Comparison of ENCODE assay signal across 8 cellular contexts in genomic region chr12:12704593-12705230, GRCh38. TPM values are rescaled to one million over a fixed set of nuclear protein-coding genes. Genes with fewer than 3 reads are reported as not detected.
DNase-seq lines count a peak whose midpoint lies in the region; ATAC-seq and TF ChIP-seq lines count a peak whose summit lies in the region.

No MANE protein-coding gene starts in this region.

- ATAC-seq in CD8-positive, alpha-beta T cell, result peak; percentile 75
- ATAC-seq in GM18867 (IDR thresholded peaks at IDR 0.05; ENCODE audit: unreplicated experiment), result peak; percentile 58
- ATAC-seq in HG03442 (IDR thresholded peaks at IDR 0.05; ENCODE audit: unreplicated experiment), result peak; percentile 53
- ATAC-seq in heart left ventricle, result peak; percentile 94 to 99 (median 99)
- peak; percentile 99 to 100 (median 100) for ATAC-seq in psoas muscle
- no peak for ATAC-seq in HG02973 (IDR thresholded peaks at IDR 0.05; ENCODE audit: unreplicated experiment)

- H3K36me3 ChIP-seq in CD8-positive, alpha-beta T cell (ENCODE audit: insufficient read depth, low read length), result no peaks in the 10 kb centered on the region
- no peaks in the 10 kb centered on the region for H3K36me3 ChIP-seq in adipocyte (ENCODE audit: control insufficient read depth, insufficient read depth, low read length, severe bottlenecking)
- H3K36me3 ChIP-seq in heart left ventricle, result no peaks in the 10 kb centered on the region
- H3K36me3 ChIP-seq in psoas muscle (ENCODE audit: insufficient read depth in 1 of 2, low read depth in 1 of 2), result no peaks in the 10 kb centered on the region

- no peaks in the 10 kb centered on the region for H3K36me3 Mint-ChIP-seq in CD8-positive, alpha-beta T cell

- CTCF ChIA-PET in CD8-positive, alpha-beta T cell (lab: Charles Lee), result interaction anchor here (0.6 to 1.6 kb wide), 15 partner anchors 7 to 621 kb away, joined by 3 to 8 read pairs (median 4); no protein-coding TSS in a partner anchor

- peaks cover 35% of the 10 kb centered on the region for H3K4me1 ChIP-seq in CD8-positive, alpha-beta T cell (ENCODE audit: insufficient read depth, low read length)
- H3K4me1 ChIP-seq in adipocyte (ENCODE audit: control insufficient read depth, insufficient read depth, low read length), result peaks cover 7% of the 10 kb centered on the region
- peaks cover 0 to 20% (median under 1%) of the 10 kb centered on the region in 12 donors for H3K4me1 ChIP-seq in heart left ventricle
- H3K4me1 ChIP-seq in psoas muscle, result no peaks in the 10 kb centered on the region

- peak overlapping the region; percentile 33 for H3K27ac Mint-ChIP-seq in CD8-positive, alpha-beta T cell

- peak in 3 of 7 experiments; percentile 24 to 35 (median 24) for DNase-seq in CD8-positive, alpha-beta T cell
- peak; percentile 82 to 92 for DNase-seq in NCI-H526 (lab: John Stamatoyannopoulos, UW)
- peak; percentile 95 for DNase-seq in adipocyte (ENCODE audit: low read depth)
- DNase-seq in heart left ventricle, result peak in 4 of 5 donors; percentile 37 to 63 (median 56)
- DNase-seq in psoas muscle, result peak in 1 of 2 donors; percentile 64

- no peak overlapping the region for H3K4me3 ChIP-seq in CD8-positive, alpha-beta T cell (ENCODE audit: low read depth, low read length)
- H3K4me3 ChIP-seq in adipocyte (ENCODE audit: low read length) (no peak overlapping the region), heart left ventricle (no peak overlapping the region), psoas muscle (no peak overlapping the region)

- no peaks in the 10 kb centered on the region for H3K27me3 ChIP-seq in CD8-positive, alpha-beta T cell (ENCODE audit: insufficient read depth, low read length)
- H3K27me3 ChIP-seq in adipocyte (replicated peaks; ENCODE audit: control insufficient read depth, insufficient read depth, low read length), result no peaks in the 10 kb centered on the region
- H3K27me3 ChIP-seq in heart left ventricle, result no peaks in the 10 kb centered on the region
- no peaks in the 10 kb centered on the region for H3K27me3 ChIP-seq in psoas muscle (ENCODE audit: insufficient read depth in 3 of 3, low read length in 2 of 3)

- no peak overlapping the region for H3K27ac ChIP-seq in CD8-positive, alpha-beta T cell (ENCODE audit: low read depth, low read length)
- H3K27ac ChIP-seq in heart left ventricle, result no peak overlapping the region
- no peak overlapping the region for H3K27ac ChIP-seq in psoas muscle

- no peaks in the 10 kb centered on the region for H3K9me3 ChIP-seq in CD8-positive, alpha-beta T cell (ENCODE audit: low read length)
- H3K9me3 ChIP-seq in adipocyte (ENCODE audit: control insufficient read depth, low read length) (no peaks in the 10 kb centered on the region), heart left ventricle (no peaks in the 10 kb centered on the region), psoas muscle (no peaks in the 10 kb centered on the region)

- POLR2A ChIA-PET in CD8-positive, alpha-beta T cell (lab: Charles Lee), result interaction anchor here (0.7 to 17.6 kb wide), 5 partner anchors 8 to 347 kb away, joined by 3 to 339 read pairs (median 4); partner anchors contain the start of gene CDKN1B

- H3K9me3 Mint-ChIP-seq in CD8-positive, alpha-beta T cell, result no peaks in the 10 kb centered on the region

- H3K27me3 Mint-ChIP-seq in CD8-positive, alpha-beta T cell (ENCODE audit: low read depth), result no peaks in the 10 kb centered on the region

- intact Hi-C loops in CD8-positive, alpha-beta T cell (cut with DNase I, micrococcal nuclease), result loop anchor here (1.0 to 2.0 kb wide), 4 partner anchors 7 to 328 kb away; no protein-coding TSS in a partner anchor
- intact Hi-C loops in heart left ventricle (cut with DNase I) (loop anchor here (1.0 to 10.0 kb wide), 7 partner anchors 47 to 620 kb away; partner anchors contain the start of gene DUSP16 (in 2 of the 10)), psoas muscle (cut with DNase I) (loop anchor here (5.0 to 10.0 kb wide), 3 partner anchors 57 to 620 kb away; no protein-coding TSS in a partner anchor)

- 48 to 57% (median 53%) methylated on average over 7 of the region's 7 CpGs for whole genome bisulfite sequencing in heart left ventricle, 4 donors
- 44 to 49% (median 45%) methylated on average over 7 of the region's 7 CpGs for WGBS in psoas muscle, 3 donors

- peaks cover 21% of the 10 kb centered on the region for H3K4me1 Mint-ChIP-seq in CD8-positive, alpha-beta T cell (ENCODE audit: low read depth)

- TF ChIP-seq CTCF in CD8-positive, alpha-beta T cell (IDR thresholded peaks at IDR 0.05), result peak; percentile 60
- TF ChIP-seq CTCF in heart left ventricle (IDR thresholded peaks at IDR 0.05) (peak; percentile 62 to 94 (median 84)), psoas muscle (IDR thresholded peaks at IDR 0.05) (peak; percentile 88)

- peak overlapping the region; percentile 47 for H3K9ac ChIP-seq in adipocyte (ENCODE audit: low read length)

- peak overlapping the region; percentile 50 for H3K4me3 Mint-ChIP-seq in CD8-positive, alpha-beta T cell

- TF ChIP-seq POLR2A in heart left ventricle (IDR thresholded peaks at IDR 0.05), result no peak

RNA-seq across cellular contexts. Expression of gene GPR19, which starts 8.7 kb away (rescaled TPM):
- total RNA-seq in CD8-positive, alpha-beta T cell, result 1 to 10 TPM in 1 of 2 experiments, under 1 TPM in 1; 0.68 to 1.7 TPM
- total RNA-seq in heart left ventricle, result under 1 TPM in 1 of 9 donors, not detected in 8; 0.61 TPM
- under 1 TPM in 1 of 2 donors, not detected in 1; 0.04 TPM for polyA plus RNA-seq in heart left ventricle
- not detected for total RNA-seq in psoas muscle
- under 1 TPM in 1 of 3 donors, not detected in 2; 0.38 TPM for polyA plus RNA-seq in psoas muscle

RNA-seq across cellular contexts. Expression of gene CDKN1B, which starts 12.5 kb away (rescaled TPM):
- total RNA-seq in CD8-positive, alpha-beta T cell, result 100 to 1,000 TPM; 240 to 245 TPM
- total RNA-seq in heart left ventricle (10 to 100 TPM; 25.8 to 44.9 (median 35.1) TPM), psoas muscle (10 to 100 TPM; 32.2 to 61.0 (median 38.0) TPM)
- polyA plus RNA-seq in heart left ventricle (10 to 100 TPM; 19.0 to 27.4 TPM), psoas muscle (10 to 100 TPM; 20.7 to 62.8 (median 42.4) TPM)
